Comparison of ENCODE assay signal across 8 cellular contexts in the genomic region with DNA sequence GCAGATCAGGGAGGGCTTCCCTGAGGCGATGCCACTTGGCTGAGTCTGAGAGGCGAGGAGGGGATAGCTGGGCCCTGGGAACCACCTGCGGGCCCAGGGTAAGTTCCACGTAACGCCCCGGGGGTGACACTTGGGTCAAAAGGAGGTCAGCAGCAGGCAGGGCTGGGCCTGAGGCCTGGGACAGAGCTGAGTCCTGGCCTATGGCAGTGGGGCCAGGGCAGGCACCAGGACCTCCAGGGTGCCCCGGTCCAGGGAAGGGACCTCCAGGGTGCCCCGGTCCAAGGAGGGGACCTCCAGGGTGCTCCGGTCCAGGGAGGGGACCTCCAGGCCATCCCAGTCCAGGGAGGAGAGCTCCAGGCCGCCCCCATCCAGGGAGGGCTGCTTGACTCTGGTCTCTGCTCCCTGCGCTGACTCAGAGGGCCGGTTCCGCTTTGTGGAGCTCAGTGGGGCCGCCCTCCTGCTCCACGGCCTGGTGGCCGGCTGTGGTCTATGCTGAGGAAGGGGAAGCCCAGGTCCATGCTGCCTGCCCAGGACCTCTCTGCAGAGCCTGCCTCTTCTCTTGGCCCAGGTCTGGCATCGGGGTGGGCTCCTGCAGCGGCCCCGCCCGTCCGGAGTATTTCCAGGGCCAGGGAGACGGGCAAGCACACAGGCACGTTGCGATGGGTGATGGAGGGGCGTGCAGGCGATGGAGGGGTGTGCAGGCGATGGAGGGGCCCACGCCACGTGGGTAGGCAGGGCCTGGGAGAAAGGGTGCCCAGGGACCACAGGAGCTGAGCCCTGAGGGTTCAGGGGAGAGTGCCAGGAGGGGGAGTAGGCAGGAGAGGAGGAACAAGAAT. TPM values are rescaled to one million over a fixed set of nuclear protein-coding genes. Genes with fewer than 3 reads are reported as not detected.
DNase-seq lines count a peak whose midpoint lies in the region; ATAC-seq, FAIRE-seq and TF ChIP-seq lines count a peak whose summit lies in the region.

No MANE protein-coding gene starts in this region.

- peak; percentile 77 for FAIRE-seq in RCC 7860 (lab: Jason Lieb, UNC)

- peaks cover 61% of the 10 kb centered on the region for H3K4me1 Mint-ChIP-seq in CD14-positive monocyte

- H3K27me3 Mint-ChIP-seq in CD14-positive monocyte (ENCODE audit: low read depth in 3 of 3) = peaks cover 0 to 6% (median 2%) of the 10 kb centered on the region in 3 donors

- no peaks in the 10 kb centered on the region for H3K36me3 ChIP-seq in prostate gland

- 77% methylated on average over 25 of the region's 29 CpGs for WGBS in prostate gland

- H3K4me3 ChIP-seq in prostate gland = no peak overlapping the region

- H3K4me3 Mint-ChIP-seq in CD14-positive monocyte = peak overlapping the region; percentile 78 to 93

- DNase-seq in CD14-positive monocyte (ENCODE audit: low spot score) = peak; percentile 96
- DNase-seq in RCC 7860 (ENCODE audit: low spot score) = peak; percentile 82
- peak; percentile 38 for DNase-seq in fibroblast of peridontal ligament (ENCODE audit: extremely low read depth)
- no peak for DNase-seq in prostate gland (ENCODE audit: low spot score)
- DNase-seq in NCI-H2107 (lab: John Stamatoyannopoulos, UW) = no peak
- no peak for DNase-seq in NAMALWA (ENCODE audit: low spot score)

- H3K27me3 ChIP-seq in prostate gland (replicated peaks; ENCODE audit: insufficient read depth) = no peaks in the 10 kb centered on the region

- peak overlapping the region; percentile 49 to 70 for H3K27ac ChIP-seq in prostate gland

- ATAC-seq in GM18873 (IDR thresholded peaks at IDR 0.05; ENCODE audit: low FRiP score, unreplicated experiment) (no peak), HG03442 (IDR thresholded peaks at IDR 0.05; ENCODE audit: unreplicated experiment) (no peak)

- TF ChIP-seq POLR2A in prostate gland (IDR thresholded peaks at IDR 0.05) = no peak

- H3K4me1 ChIP-seq in prostate gland (replicated peaks) = peaks cover 8% of the 10 kb centered on the region

- no peaks in the 10 kb centered on the region for H3K9me3 ChIP-seq in prostate gland

- intact Hi-C loops in CD14-positive monocyte (cut with micrococcal nuclease) = loop anchor here (2.0 to 10.0 kb wide), 5 partner anchors 16 to 298 kb away; a partner anchor contains a TSS
- intact Hi-C loops in prostate gland (cut with DNase I) = loop anchor here (2.0 to 10.0 kb wide), 3 partner anchors 120 to 548 kb away; no protein-coding TSS in a partner anchor

- H3K9me3 Mint-ChIP-seq in CD14-positive monocyte = peaks cover 0 to 6% (median 0%) of the 10 kb centered on the region in 7 donors

- H3K27ac Mint-ChIP-seq in CD14-positive monocyte = peak overlapping the region; percentile 97 to 99 (median 98)

- H3K36me3 Mint-ChIP-seq in CD14-positive monocyte = no peaks in the 10 kb centered on the region

- TF ChIP-seq CTCF in CD14-positive monocyte (IDR thresholded peaks at IDR 0.05) (no peak), prostate gland (IDR thresholded peaks at IDR 0.05) (no peak)

RNA-seq across cellular contexts. Expression of a gene that starts 19.5 kb away (rescaled TPM):
- polyA plus RNA-seq in CD14-positive monocyte = not detected
- 1 to 10 TPM; 7.5 to 7.7 TPM for total RNA-seq in prostate gland

Comparison
In these comparisons a context has a peak if more than half of its experiments do, and no peak if none do; other contexts are left out.
1. DNase-seq: peak in CD14-positive monocyte (single experiment), RCC 7860 (single experiment) and fibroblast of peridontal ligament (single experiment); none in prostate gland (single experiment), NCI-H2107 (single experiment) and NAMALWA (single experiment).